Comparison of ENCODE assay signal across 8 cellular contexts in genomic region chr1:93078935-93079654, GRCh38. TPM values are rescaled to one million over a fixed set of nuclear protein-coding genes. Genes with fewer than 3 reads are reported as not detected.
DNase-seq lines count a peak whose midpoint lies in the region; ATAC-seq and TF ChIP-seq lines count a peak whose summit lies in the region.

Gene MTF2, plus strand, starts transcription at chr1:93079283. Its CDS starts 244 bp downstream, at chr1:93079527.

- WGBS in trophoblast cell (ENCODE audit: extremely low coverage, insufficient coverage, insufficient read length): no CpG with 5 or more reads among the region's 51 CpGs
- 0 to 1% methylated on average over 31 to 51 of the region's 51 CpGs for WGBS in tibial nerve, 2 donors

- peak within 1 kb of the TSS; percentile 97 to 100 (median 99) for H3K4me3 Mint-ChIP-seq in T-cell

- no peaks in the 10 kb centered on the region for H3K27me3 Mint-ChIP-seq in T-cell

- H3K27ac ChIP-seq in trophoblast cell (ENCODE audit: low read depth, low read length): peak within 1 kb of the TSS; percentile 82
- peak within 1 kb of the TSS; percentile 38 to 90 (median 90) for H3K27ac ChIP-seq in tibial nerve

- H3K9me3 ChIP-seq in adipocyte (ENCODE audit: control insufficient read depth, low read length) (no peaks in the 10 kb centered on the region), trophoblast cell (ENCODE audit: insufficient read depth, low read depth, low read length) (no peaks in the 10 kb centered on the region), tibial nerve (no peaks in the 10 kb centered on the region)

- in situ Hi-C loops in GM13976 (cut with MboI; ENCODE audit: low sequenced_read_pairs, unreplicated experiment): no loop called here

- peak within 1 kb of the TSS; percentile 97 for H3K4ac ChIP-seq in trophoblast cell (ENCODE audit: low read depth, low read length)

- H4K8ac ChIP-seq in trophoblast cell (ENCODE audit: low read depth, low read length): peak within 1 kb of the TSS; percentile 98

- H2BK12ac ChIP-seq in trophoblast cell (ENCODE audit: low read length): peak within 1 kb of the TSS; percentile 54

- peak within 1 kb of the TSS; percentile 77 for H3K4me2 ChIP-seq in trophoblast cell (ENCODE audit: low read length)

- peaks cover 47 to 60% (median 49%) of the 10 kb centered on the region in 3 donors for H3K4me1 Mint-ChIP-seq in T-cell

- H3K27me3 ChIP-seq in adipocyte (replicated peaks; ENCODE audit: control insufficient read depth, insufficient read depth, low read length) (no peaks in the 10 kb centered on the region), trophoblast cell (ENCODE audit: insufficient read depth, low read length) (no peaks in the 10 kb centered on the region), tibial nerve (no peaks in the 10 kb centered on the region)

- H3K14ac ChIP-seq in trophoblast cell (ENCODE audit: low read length): peak within 1 kb of the TSS; percentile 97

- H3K18ac ChIP-seq in trophoblast cell (ENCODE audit: low read length): peak within 1 kb of the TSS; percentile 94

- peaks cover 10% of the 10 kb centered on the region for H3K79me1 ChIP-seq in trophoblast cell (ENCODE audit: low read length)

- H3K9ac ChIP-seq in adipocyte (ENCODE audit: low read length): peak within 1 kb of the TSS; percentile 92
- H3K9ac ChIP-seq in trophoblast cell (ENCODE audit: low read length): peak within 1 kb of the TSS; percentile 94

- H3K36me3 Mint-ChIP-seq in T-cell: peaks cover 13% of the 10 kb centered on the region

- H2AK5ac ChIP-seq in trophoblast cell (ENCODE audit: low read length): peak within 1 kb of the TSS; percentile 93

- peak; percentile 68 to 69 for TF ChIP-seq POLR2A in tibial nerve (IDR thresholded peaks at IDR 0.05)

- peak; percentile 89 for DNase-seq in GM13976 (ENCODE audit: low spot score)
- peak; percentile 95 for DNase-seq in NCI-H146 (lab: John Stamatoyannopoulos, UW)
- peak; percentile 84 to 95 (median 89) for DNase-seq in T-cell
- peak; percentile 98 for DNase-seq in adipocyte (ENCODE audit: low read depth)
- peak; percentile 97 for DNase-seq in cardiac septum (ENCODE audit: low spot score)
- peak; percentile 92 to 97 for DNase-seq in trophoblast cell
- DNase-seq in tibial nerve (ENCODE audit: low spot score in 2 of 2): peak; percentile 86 to 91

- no peaks in the 10 kb centered on the region for H3K36me3 ChIP-seq in adipocyte (ENCODE audit: control insufficient read depth, insufficient read depth, low read length, severe bottlenecking)
- H3K36me3 ChIP-seq in trophoblast cell (ENCODE audit: control insufficient read depth in 1 of 2, insufficient read depth in 2 of 2, low read length in 2 of 2): peaks cover 2 to 3% of the 10 kb centered on the region in 2 experiments
- H3K36me3 ChIP-seq in tibial nerve: peaks cover 0 to 10% (median 0%) of the 10 kb centered on the region in 3 donors

- peaks cover 13% of the 10 kb centered on the region for H3K79me2 ChIP-seq in trophoblast cell (ENCODE audit: control insufficient read depth, insufficient read depth, low read length, poor library complexity)

- H3K4me1 ChIP-seq in adipocyte (ENCODE audit: control insufficient read depth, insufficient read depth, low read length) (peaks cover 25% of the 10 kb centered on the region), trophoblast cell (ENCODE audit: control insufficient read depth in 1 of 2, insufficient read depth in 2 of 2, low read length in 2 of 2) (no peaks in the 10 kb centered on the region), tibial nerve (peaks cover 0 to 38% (median 15%) of the 10 kb centered on the region in 4 donors)

- H2BK120ac ChIP-seq in trophoblast cell (ENCODE audit: insufficient read depth, low read length, poor library complexity): peak within 1 kb of the TSS; percentile 80

- peak within 1 kb of the TSS; percentile 100 for H3K4me3 ChIP-seq in adipocyte (ENCODE audit: low read length)
- peak within 1 kb of the TSS; percentile 86 for H3K4me3 ChIP-seq in trophoblast cell (ENCODE audit: low read depth, low read length)
- peak within 1 kb of the TSS; percentile 68 to 88 (median 80) for H3K4me3 ChIP-seq in tibial nerve

- ATAC-seq in HG02852 (IDR thresholded peaks at IDR 0.05; ENCODE audit: unreplicated experiment) (peak; percentile 67), T-cell (replicated peaks in 1 of 4) (peak; percentile 87 to 94 (median 90))

- H3K23ac ChIP-seq in trophoblast cell (ENCODE audit: low read length): peak within 1 kb of the TSS; percentile 9

- POLR2A ChIA-PET in T-cell (lab: Charles Lee): interaction anchor here (0.6 to 1.9 kb wide), 6 partner anchors 17 to 816 kb away, joined by 3 to 11 read pairs (median 6); no protein-coding TSS in a partner anchor

- CTCF ChIA-PET in T-cell (lab: Charles Lee): interaction anchor here (0.6 to 2.1 kb wide), 19 partner anchors 17 to 767 kb away, joined by 3 to 10 read pairs (median 5); no protein-coding TSS in a partner anchor

- peak within 1 kb of the TSS; percentile 90 for H2BK5ac ChIP-seq in trophoblast cell (ENCODE audit: low read depth, low read length, poor library complexity)

- no peaks in the 10 kb centered on the region for H3K9me3 Mint-ChIP-seq in T-cell

- TF ChIP-seq CTCF in GM13976 (IDR thresholded peaks at IDR 0.05; ENCODE audit: borderline replicate concordance, control extremely low read depth, extremely low read depth, insufficient read depth, missing control alignments) (no peak), tibial nerve (IDR thresholded peaks at IDR 0.05) (peak in 1 of 5 experiments; percentile 20)

- H4K91ac ChIP-seq in trophoblast cell (ENCODE audit: low read depth, low read length): peak within 1 kb of the TSS; percentile 98

- intact Hi-C loops in cardiac septum (cut with DNase I): loop anchor here (1.0 to 10.0 kb wide), 3 partner anchors 101 to 766 kb away; partner anchors contain the start of genes CCDC18, DR1 and TMED5

- H3K27ac Mint-ChIP-seq in T-cell: peak within 1 kb of the TSS; percentile 98 to 99

- H2AFZ ChIP-seq in trophoblast cell (ENCODE audit: insufficient read depth, low read length, poor library complexity): peak within 1 kb of the TSS; percentile 93

- peak within 1 kb of the TSS; percentile 92 for H4K12ac ChIP-seq in trophoblast cell (ENCODE audit: low read depth, low read length)

- TF ChIP-seq EP300 in tibial nerve (IDR thresholded peaks at IDR 0.05): peak in 1 of 2 donors; percentile 97

RNA-seq across cellular contexts. Expression of gene MTF2, which starts in this region (rescaled TPM):
- total RNA-seq in T-cell: 10 to 100 TPM; 40.1 to 49.2 (median 47.4) TPM
- 7.0 TPM for total RNA-seq in cardiac septum
- 38.1 and 38.4 TPM in 2 replicates for polyA plus RNA-seq in trophoblast cell (2013)
- total RNA-seq in tibial nerve: 10 to 100 TPM; 13.3 to 21.4 (median 17.8) TPM

Comparison
In these comparisons a context has a peak if more than half of its experiments do, and no peak if none do; other contexts are left out.
1. Peak in every context shown above with its lines: DNase-seq, ATAC-seq, H3K4me3 ChIP-seq and H3K27ac ChIP-seq.